Comparison of ENCODE assay signal across 1 cellular context in the genomic region with DNA sequence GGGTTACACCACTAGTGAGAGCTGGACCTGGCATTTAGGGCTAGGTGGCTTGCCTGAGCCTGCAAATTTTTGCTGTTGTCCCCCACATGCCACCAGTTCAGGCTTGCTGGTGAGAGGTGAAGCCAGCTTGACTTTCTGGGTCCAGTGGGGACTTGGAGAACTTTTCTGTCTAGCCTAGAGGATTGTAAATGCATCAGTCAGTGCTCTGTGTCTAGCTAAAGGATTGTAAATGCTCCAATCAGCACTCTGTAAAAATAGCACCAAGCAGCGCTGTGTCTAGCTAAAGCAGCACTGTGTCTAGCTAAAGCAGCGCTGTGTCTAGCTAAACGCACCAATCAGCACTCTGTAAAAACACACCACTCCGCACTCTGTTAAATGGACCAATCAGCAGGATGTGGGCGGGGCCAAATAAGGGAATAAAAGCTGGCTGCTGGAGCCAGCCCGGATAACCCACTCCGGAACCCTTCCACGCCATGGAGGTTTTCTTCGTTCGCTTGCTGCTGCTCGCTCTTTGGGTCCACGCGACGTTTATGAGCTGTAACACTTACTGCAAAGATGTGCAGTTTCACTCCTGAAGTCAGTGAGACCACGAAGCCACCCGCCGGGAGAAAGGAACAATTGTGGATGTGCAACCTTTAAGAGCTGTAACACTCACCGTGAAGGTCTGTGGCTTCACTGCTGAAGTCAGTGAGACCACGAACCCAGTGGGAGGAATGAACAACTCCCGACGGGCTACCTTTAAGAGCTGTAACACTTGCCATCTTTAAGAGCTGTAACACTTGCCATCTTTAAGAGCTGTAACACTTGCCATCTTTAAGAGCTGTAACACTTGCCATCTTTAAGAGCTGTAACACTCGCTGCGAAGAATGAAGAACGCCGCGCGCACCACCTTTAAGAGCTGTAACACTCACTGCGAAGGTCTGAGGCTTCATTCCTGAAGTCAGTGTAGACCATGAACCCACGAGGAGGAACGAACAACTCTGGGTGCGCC.
TF ChIP-seq lines count a peak whose summit lies in the region.

No MANE protein-coding gene starts in this region.

TF ChIP-seq in HCT116, 20 proteins besides CTCF, POLR2A, EP300 and RAD21:
- no peak for TF ChIP-seq SRF (IDR thresholded peaks at IDR 0.05; ENCODE audit: low read depth)
- TF ChIP-seq CBX3 (IDR thresholded peaks at IDR 0.05; ENCODE audit: low read depth): no peak
- no peak for TF ChIP-seq EZH2phosphoT487 (IDR thresholded peaks at IDR 0.05; ENCODE audit: borderline replicate concordance)
- TF ChIP-seq, protein P1, sequence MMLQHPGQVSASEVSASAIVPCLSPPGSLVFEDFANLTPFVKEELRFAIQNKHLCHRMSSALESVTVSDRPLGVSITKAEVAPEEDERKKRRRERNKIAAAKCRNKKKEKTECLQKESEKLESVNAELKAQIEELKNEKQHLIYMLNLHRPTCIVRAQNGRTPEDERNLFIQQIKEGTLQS (IDR thresholded peaks at IDR 0.05): no peak
- TF ChIP-seq, protein P2, sequence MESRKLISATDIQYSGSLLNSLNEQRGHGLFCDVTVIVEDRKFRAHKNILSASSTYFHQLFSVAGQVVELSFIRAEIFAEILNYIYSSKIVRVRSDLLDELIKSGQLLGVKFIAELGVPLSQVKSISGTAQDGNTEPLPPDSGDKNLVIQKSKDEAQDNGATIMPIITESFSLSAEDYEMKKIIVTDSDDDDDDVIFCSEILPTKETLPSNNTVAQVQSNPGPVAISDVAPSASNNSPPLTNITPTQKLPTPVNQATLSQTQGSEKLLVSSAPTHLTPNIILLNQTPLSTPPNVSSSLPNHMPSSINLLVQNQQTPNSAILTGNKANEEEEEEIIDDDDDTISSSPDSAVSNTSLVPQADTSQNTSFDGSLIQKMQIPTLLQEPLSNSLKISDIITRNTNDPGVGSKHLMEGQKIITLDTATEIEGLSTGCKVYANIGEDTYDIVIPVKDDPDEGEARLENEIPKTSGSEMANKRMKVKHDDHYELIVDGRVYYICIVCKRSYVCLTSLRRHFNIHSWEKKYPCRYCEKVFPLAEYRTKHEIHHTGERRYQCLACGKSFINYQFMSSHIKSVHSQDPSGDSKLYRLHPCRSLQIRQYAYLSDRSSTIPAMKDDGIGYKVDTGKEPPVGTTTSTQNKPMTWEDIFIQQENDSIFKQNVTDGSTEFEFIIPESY (IDR thresholded peaks at IDR 0.05; ENCODE audit: extremely low read depth, insufficient replicate concordance, low read length): no peak
- no peak for TF ChIP-seq MAX (IDR thresholded peaks at IDR 0.05)
- no peak for TF ChIP-seq ZFX (IDR thresholded peaks at IDR 0.05)
- TF ChIP-seq EZH2 (IDR thresholded peaks at IDR 0.05): no peak
- TF ChIP-seq YY1 (IDR thresholded peaks at IDR 0.05; ENCODE audit: extremely low read depth, insufficient replicate concordance, low read depth, low read length): no peak
- no peak for TF ChIP-seq ZNF274 (IDR thresholded peaks at IDR 0.05; ENCODE audit: low read depth, low read length)
- TF ChIP-seq, protein P3, sequence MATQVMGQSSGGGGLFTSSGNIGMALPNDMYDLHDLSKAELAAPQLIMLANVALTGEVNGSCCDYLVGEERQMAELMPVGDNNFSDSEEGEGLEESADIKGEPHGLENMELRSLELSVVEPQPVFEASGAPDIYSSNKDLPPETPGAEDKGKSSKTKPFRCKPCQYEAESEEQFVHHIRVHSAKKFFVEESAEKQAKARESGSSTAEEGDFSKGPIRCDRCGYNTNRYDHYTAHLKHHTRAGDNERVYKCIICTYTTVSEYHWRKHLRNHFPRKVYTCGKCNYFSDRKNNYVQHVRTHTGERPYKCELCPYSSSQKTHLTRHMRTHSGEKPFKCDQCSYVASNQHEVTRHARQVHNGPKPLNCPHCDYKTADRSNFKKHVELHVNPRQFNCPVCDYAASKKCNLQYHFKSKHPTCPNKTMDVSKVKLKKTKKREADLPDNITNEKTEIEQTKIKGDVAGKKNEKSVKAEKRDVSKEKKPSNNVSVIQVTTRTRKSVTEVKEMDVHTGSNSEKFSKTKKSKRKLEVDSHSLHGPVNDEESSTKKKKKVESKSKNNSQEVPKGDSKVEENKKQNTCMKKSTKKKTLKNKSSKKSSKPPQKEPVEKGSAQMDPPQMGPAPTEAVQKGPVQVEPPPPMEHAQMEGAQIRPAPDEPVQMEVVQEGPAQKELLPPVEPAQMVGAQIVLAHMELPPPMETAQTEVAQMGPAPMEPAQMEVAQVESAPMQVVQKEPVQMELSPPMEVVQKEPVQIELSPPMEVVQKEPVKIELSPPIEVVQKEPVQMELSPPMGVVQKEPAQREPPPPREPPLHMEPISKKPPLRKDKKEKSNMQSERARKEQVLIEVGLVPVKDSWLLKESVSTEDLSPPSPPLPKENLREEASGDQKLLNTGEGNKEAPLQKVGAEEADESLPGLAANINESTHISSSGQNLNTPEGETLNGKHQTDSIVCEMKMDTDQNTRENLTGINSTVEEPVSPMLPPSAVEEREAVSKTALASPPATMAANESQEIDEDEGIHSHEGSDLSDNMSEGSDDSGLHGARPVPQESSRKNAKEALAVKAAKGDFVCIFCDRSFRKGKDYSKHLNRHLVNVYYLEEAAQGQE (IDR thresholded peaks at IDR 0.05; ENCODE audit: low read depth): no peak
- no peak for TF ChIP-seq TCF7L2 (IDR thresholded peaks at IDR 0.05; ENCODE audit: borderline replicate concordance, extremely low read depth, insufficient read depth, insufficient read length)
- TF ChIP-seq SIN3A (IDR thresholded peaks at IDR 0.05; ENCODE audit: low read depth): no peak
- TF ChIP-seq JUND (IDR thresholded peaks at IDR 0.05): no peak
- TF ChIP-seq POLR2AphosphoS5 (IDR thresholded peaks at IDR 0.05; ENCODE audit: low read depth, low read length): no peak
- TF ChIP-seq EGR1 (IDR thresholded peaks at IDR 0.05; ENCODE audit: low read depth): no peak
- TF ChIP-seq FOSL1 (IDR thresholded peaks at IDR 0.05; ENCODE audit: low read depth): no peak
- no peak for TF ChIP-seq ELF1 (IDR thresholded peaks at IDR 0.05; ENCODE audit: borderline replicate concordance, low read depth)
